ENCODE assay signal across 10 cellular contexts in genomic region chr2:173149491-173149890, GRCh38.
A peak's percentile ranks its signal among the peaks of the same experiment; 100 is the strongest.
DNase-seq lines count a peak whose midpoint lies in the region; ATAC-seq lines count a peak whose summit lies in the region.
"Had no signal": no experiment of that assay in that cellular context is flagged by ENCODE, and none has a peak within 500 bp of the region (broad histone marks: within the 10 kb centered on the region; RNA-seq: fewer than 3 reads in every experiment).

No MANE protein-coding gene starts in this region.

- H3K9me3 Mint-ChIP-seq in stimulated activated naive B cell treated with anti-CD40 and anti-IgM and Interleukin-4, amounts not matched to agents 10 μg/mL and 1 μg/mL and 100 μg/mL, for 72 hours: peaks cover 2 to 3% of the 10 kb centered on the region in 2 donors
- H3K9me3 Mint-ChIP-seq: memory B cell had no signal

- H3K4me3 Mint-ChIP-seq in stimulated activated naive B cell treated with anti-CD40 and anti-IgM and Interleukin-4, amounts not matched to agents 10 μg/mL and 1 μg/mL and 100 μg/mL, for 72 hours: no peak overlapping the region
- H3K4me3 Mint-ChIP-seq: memory B cell had no signal

- peaks cover 0 to 3% of the 10 kb centered on the region in 2 donors for H3K36me3 Mint-ChIP-seq in stimulated activated naive B cell treated with anti-CD40 and anti-IgM and Interleukin-4, amounts not matched to agents 10 μg/mL and 1 μg/mL and 100 μg/mL, for 72 hours
- H3K36me3 Mint-ChIP-seq: memory B cell had no signal

- H3K27ac Mint-ChIP-seq in stimulated activated naive B cell treated with anti-CD40 and anti-IgM and Interleukin-4, amounts not matched to agents 10 μg/mL and 1 μg/mL and 100 μg/mL, for 72 hours: no peak overlapping the region
- H3K27ac Mint-ChIP-seq: memory B cell had no signal

- H3K4me1 Mint-ChIP-seq in stimulated activated naive B cell treated with anti-CD40 and anti-IgM and Interleukin-4, amounts not matched to agents 10 μg/mL and 1 μg/mL and 100 μg/mL, for 72 hours: peaks cover 7 to 10% of the 10 kb centered on the region in 2 donors

- no peaks in the 10 kb centered on the region for H3K27me3 Mint-ChIP-seq in stimulated activated naive B cell treated with anti-CD40 and anti-IgM and Interleukin-4, amounts not matched to agents 10 μg/mL and 1 μg/mL and 100 μg/mL, for 72 hours
- H3K27me3 Mint-ChIP-seq: memory B cell had no signal

- DNase-seq in GM19240 (ENCODE audit: insufficient read length, low spot score): peak; percentile 48
- DNase-seq in activated effector memory CD4-positive, alpha-beta T cell treated with Interleukin-2 at 50 U/mL for 16 hours: peak; percentile 12
- DNase-seq in stimulated activated CD4-positive, alpha-beta T cell treated with anti-CD3 and anti-CD28 coated beads, Interleukin-4, amount 100 ng/mL, for 4 hours: peak; percentile 11 to 20
- DNase-seq in stimulated activated naive B cell treated with anti-CD40 and anti-IgM and Interleukin-4, amounts not matched to agents 10 μg/mL and 1 μg/mL and 100 μg/mL, for 72 hours: no peak
- DNase-seq in NCI-H82 (lab: John Stamatoyannopoulos, UW): no peak
- DNase-seq in NCI-H128 (lab: John Stamatoyannopoulos, UW; ENCODE audit: unreplicated experiment): no peak
- no peak for DNase-seq in HCEC 1CT
- DNase-seq: NCI-H2081 treated with DMSO at 0.1 percent for 48 hours had no signal

- peak; percentile 78 for ATAC-seq in HG03135 (IDR thresholded peaks at IDR 0.05; ENCODE audit: unreplicated experiment)
- ATAC-seq in stimulated activated naive B cell treated with anti-CD40 and anti-IgM and Interleukin-4, amounts not matched to agents 10 μg/mL and 1 μg/mL and 100 μg/mL, for 72 hours (replicated peaks): no peak

Comparison
In these comparisons a context has a peak if more than half of its experiments do, and no peak if none do; other contexts are left out.
1. DNase-seq: peak in GM19240 (single experiment), activated effector memory CD4-positive, alpha-beta T cell treated with Interleukin-2 at 50 U/mL for 16 hours (single experiment) and stimulated activated CD4-positive, alpha-beta T cell treated with anti-CD3 and anti-CD28 coated beads, Interleukin-4, amount 100 ng/mL, for 4 hours (2 of 2); none in stimulated activated naive B cell treated with anti-CD40 and anti-IgM and Interleukin-4, amounts not matched to agents 10 μg/mL and 1 μg/mL and 100 μg/mL, for 72 hours (single experiment), NCI-H82 (single experiment), NCI-H128 (single experiment) and HCEC 1CT (single experiment).